Comparison of ENCODE assay signal across 8 cellular contexts in the genomic region with DNA sequence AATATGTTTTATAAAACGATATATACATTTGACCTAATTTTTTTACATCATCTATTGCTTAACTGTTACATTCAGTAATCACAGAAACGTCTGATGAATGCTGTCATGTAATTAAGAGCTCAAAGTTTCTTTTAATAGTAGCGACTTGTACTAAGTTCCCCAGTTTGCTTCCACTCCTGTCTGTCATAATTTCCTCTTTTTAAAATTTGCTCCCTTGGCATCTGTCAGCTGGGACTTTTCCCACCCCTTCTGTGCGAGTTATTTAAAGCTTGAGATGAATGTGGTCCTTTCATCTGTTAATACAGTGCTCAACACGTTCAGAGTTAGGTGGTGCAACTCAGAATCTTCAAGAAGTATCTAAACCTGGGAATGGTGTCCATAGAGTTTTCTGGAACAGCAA. TPM values are rescaled to one million over a fixed set of nuclear protein-coding genes. Genes with fewer than 3 reads are reported as not detected.
DNase-seq lines count a peak whose midpoint lies in the region; ATAC-seq and TF ChIP-seq lines count a peak whose summit lies in the region.

No MANE protein-coding gene starts in this region.

- H3K4me1 Mint-ChIP-seq in activated CD4-positive, alpha-beta T cell treated with anti-CD3 and anti-CD28 coated beads, Interleukin-2, amount 10 ng/mL, durations not matched to agents 24 days and 14 days: peaks cover 37% of the 10 kb centered on the region
- peaks cover 49 to 59% (median 51%) of the 10 kb centered on the region in 3 donors for H3K4me1 Mint-ChIP-seq in T-cell

- no peak for DNase-seq in activated CD4-positive, alpha-beta T cell treated with anti-CD3 and anti-CD28 coated beads, Interleukin-2, amount 10 ng/mL, durations not matched to agents 24 days and 14 days
- no peak for DNase-seq in activated CD4-positive, alpha-beta T cell treated with anti-CD3 and anti-CD28 coated beads for 48 hours
- no peak for DNase-seq in T-cell
- DNase-seq in foreskin fibroblast: no peak
- DNase-seq in skeletal muscle cell (ENCODE audit: low read depth): no peak
- no peak for DNase-seq in NCI-H1105 treated with DMSO at 0.1 percent for 48 hours (lab: John Stamatoyannopoulos, UW)
- no peak for DNase-seq in H4 (ENCODE audit: low spot score)

- ATAC-seq in T-cell (replicated peaks in 1 of 4) (no peak), HG02885 (IDR thresholded peaks at IDR 0.05; ENCODE audit: poor library complexity, unreplicated experiment) (no peak)

- peak overlapping the region; percentile 96 for H3K27ac Mint-ChIP-seq in activated CD4-positive, alpha-beta T cell treated with anti-CD3 and anti-CD28 coated beads, Interleukin-2, amount 10 ng/mL, durations not matched to agents 24 days and 14 days
- peak overlapping the region; percentile 93 to 94 for H3K27ac Mint-ChIP-seq in T-cell

- H3K9me3 Mint-ChIP-seq in activated CD4-positive, alpha-beta T cell treated with anti-CD3 and anti-CD28 coated beads, Interleukin-2, amount 10 ng/mL, durations not matched to agents 24 days and 14 days: peaks cover 5% of the 10 kb centered on the region
- no peaks in the 10 kb centered on the region for H3K9me3 Mint-ChIP-seq in T-cell

- POLR2A ChIA-PET in T-cell (lab: Charles Lee): interaction anchor here in 1 of 2 donors (0.6 kb wide), 2 partner anchors 396 to 1710 kb away, joined by 3 to 6 read pairs; partner anchors contain the start of gene TSPAN5

- peaks cover 15% of the 10 kb centered on the region for H3K36me3 Mint-ChIP-seq in activated CD4-positive, alpha-beta T cell treated with anti-CD3 and anti-CD28 coated beads, Interleukin-2, amount 10 ng/mL, durations not matched to agents 24 days and 14 days (ENCODE audit: low read depth)
- H3K36me3 Mint-ChIP-seq in T-cell: peaks cover 6% of the 10 kb centered on the region

- H3K27me3 Mint-ChIP-seq in activated CD4-positive, alpha-beta T cell treated with anti-CD3 and anti-CD28 coated beads, Interleukin-2, amount 10 ng/mL, durations not matched to agents 24 days and 14 days: peaks cover 2% of the 10 kb centered on the region
- H3K27me3 Mint-ChIP-seq in T-cell: no peaks in the 10 kb centered on the region

- CTCF ChIA-PET in T-cell (lab: Charles Lee): interaction anchor here (0.7 to 2.8 kb wide), 5 partner anchors 8 to 1831 kb away, joined by 3 to 11 read pairs (median 5); partner anchors contain the start of genes METAP1 (in 1 of the 2) and STPG2 (in 1 of the 2)

- no peak for TF ChIP-seq CTCF in foreskin fibroblast (IDR thresholded peaks at IDR 0.05; ENCODE audit: low read depth, low read length)

- intact Hi-C loops in activated CD4-positive, alpha-beta T cell treated with anti-CD3 and anti-CD28 coated beads, Interleukin-2, amount 10 ng/mL, durations not matched to agents 24 days and 14 days (cut with micrococcal nuclease): loop anchor here (1.0 to 10.0 kb wide), 4 partner anchors 26 to 1300 kb away; partner anchors contain the start of gene TRMT10A

- H3K4me3 ChIP-seq in foreskin fibroblast (ENCODE audit: low read depth in 1 of 2, low read length in 2 of 2) (peak overlapping the region; percentile 81 to 82), skeletal muscle cell (ENCODE audit: low read depth, low read length) (peak overlapping the region; percentile 88)

- peak overlapping the region; percentile 99 for H3K4me3 Mint-ChIP-seq in activated CD4-positive, alpha-beta T cell treated with anti-CD3 and anti-CD28 coated beads, Interleukin-2, amount 10 ng/mL, durations not matched to agents 24 days and 14 days
- peak overlapping the region; percentile 94 to 98 (median 97) for H3K4me3 Mint-ChIP-seq in T-cell

RNA-seq across cellular contexts. Expression of gene RAP1GDS1, which starts 1.2 kb away (rescaled TPM):
- 54.7 and 60.2 TPM in 2 replicates for total RNA-seq in activated CD4-positive, alpha-beta T cell treated with anti-CD3 and anti-CD28 coated beads, Interleukin-2, amount 10 ng/mL, durations not matched to agents 24 days and 14 days
- 10 to 100 TPM; 37.6 to 43.8 (median 39.7) TPM for total RNA-seq in T-cell
- total RNA-seq in H4 (2014; rRNA removed; shearing (Covaris generic)): 37.2 and 41.5 TPM in 2 replicates
